Comparison of ENCODE assay signal across 13 cellular contexts in the genomic region with DNA sequence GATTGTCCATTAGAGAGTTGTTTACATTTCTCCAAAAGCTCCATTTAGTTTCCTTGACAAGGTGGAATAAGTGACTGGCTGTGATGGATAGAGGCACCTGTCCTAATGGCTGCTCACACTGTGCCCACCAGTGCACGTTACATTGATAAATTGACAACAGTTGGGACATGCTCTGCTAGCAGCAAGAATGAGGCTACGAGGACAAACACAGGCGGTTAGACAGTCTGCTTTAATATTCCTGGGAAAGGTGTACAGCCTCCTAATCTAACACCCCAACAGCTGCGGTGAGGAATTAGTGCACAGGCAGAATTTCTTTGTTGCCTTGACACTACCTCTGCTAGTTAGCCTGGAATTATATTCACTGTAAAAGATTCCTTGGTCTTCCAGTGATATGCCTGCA.
DNase-seq lines count a peak whose midpoint lies in the region; ATAC-seq and TF ChIP-seq lines count a peak whose summit lies in the region.
"Had no signal": no experiment of that assay in that cellular context is flagged by ENCODE, and none has a peak within 500 bp of the region (broad histone marks: within the 10 kb centered on the region; RNA-seq: fewer than 3 reads in every experiment).

No MANE protein-coding gene starts in this region.

- no peaks in the 10 kb centered on the region for H3K79me2 ChIP-seq in smooth muscle cell (ENCODE audit: low read depth)

- H4K20me1 ChIP-seq in smooth muscle cell (ENCODE audit: low read depth): no peaks in the 10 kb centered on the region

- TF ChIP-seq CTCF in left lung (IDR thresholded peaks at IDR 0.05) (no peak), smooth muscle cell (IDR thresholded peaks at IDR 0.05; ENCODE audit: borderline replicate concordance, insufficient read depth, poor library complexity, severe bottlenecking) (no peak)

- H3K9ac ChIP-seq in smooth muscle cell (ENCODE audit: low read depth): peak overlapping the region; percentile 90

- intact Hi-C loops in left lung (cut with DNase I): no loop called here

- H3K4me2 ChIP-seq in smooth muscle cell: peak overlapping the region; percentile 84

- peak; percentile 17 for DNase-seq in NCI-H1436 (lab: John Stamatoyannopoulos, UW)
- no peak for DNase-seq in NCI-H1436 treated with DMSO at 0.1 percent for 48 hours (lab: John Stamatoyannopoulos, UW)
- DNase-seq in NCI-H774 (lab: John Stamatoyannopoulos, UW): peak; percentile 35
- no peak for DNase-seq in left lung
- no peak for DNase-seq in smooth muscle cell (lab: John Stamatoyannopoulos, UW; ENCODE audit: unreplicated experiment)
- DNase-seq in activated naive CD4-positive, alpha-beta T cell treated with Interleukin-2 at 50 U/mL for 16 hours: no peak
- DNase-seq in SKM-1 (lab: John Stamatoyannopoulos, UW; ENCODE audit: unreplicated experiment): no peak
- DNase-seq: ACHN; activated CD4-positive, alpha-beta T cell treated with anti-CD3 and anti-CD28 coated beads, Interleukin-2, amount 50 U/mL, for 4 hours; foreskin keratinocyte; SIG-M5 had no signal

- 88% methylated on average over 4 of the region's 4 CpGs for WGBS in smooth muscle cell (ENCODE audit: low lambda C conversion rate)

- H3K4me1 ChIP-seq in left lung (no peaks in the 10 kb centered on the region), smooth muscle cell (ENCODE audit: low read depth) (peaks cover 37% of the 10 kb centered on the region)
- H3K4me1 ChIP-seq: body of pancreas, foreskin keratinocyte had no signal

- H3F3A ChIP-seq in smooth muscle cell (ENCODE audit: low read depth): peaks cover 20% of the 10 kb centered on the region

- H2AFZ ChIP-seq in smooth muscle cell (ENCODE audit: low read depth): no peak overlapping the region

- H3K4me3 ChIP-seq in left lung (peak overlapping the region in 1 of 2 donors; percentile 24), smooth muscle cell (peak overlapping the region; percentile 47)
- H3K4me3 ChIP-seq: body of pancreas had no signal

- peak; percentile 28 for ATAC-seq in left lung
- ATAC-seq in HG03442 (IDR thresholded peaks at IDR 0.05; ENCODE audit: unreplicated experiment): no peak
- ATAC-seq: foreskin keratinocyte had no signal

- H3K36me3 ChIP-seq in left lung (no peaks in the 10 kb centered on the region), smooth muscle cell (ENCODE audit: low read depth) (no peaks in the 10 kb centered on the region)

- H3K9me3 ChIP-seq in left lung: peaks cover 0 to 2% of the 10 kb centered on the region in 2 donors
- H3K9me3 ChIP-seq in smooth muscle cell (replicated peaks; ENCODE audit: low read depth): no peaks in the 10 kb centered on the region
- H3K9me3 ChIP-seq: body of pancreas had no signal

- H3K27me3 ChIP-seq in left lung: no peaks in the 10 kb centered on the region
- H3K27me3 ChIP-seq in smooth muscle cell (ENCODE audit: low read depth): no peaks in the 10 kb centered on the region
- H3K27me3 ChIP-seq: body of pancreas, foreskin keratinocyte had no signal

- H3K27ac ChIP-seq in left lung: peak overlapping the region in 1 of 2 donors; percentile 71
- peak overlapping the region; percentile 99 for H3K27ac ChIP-seq in smooth muscle cell (ENCODE audit: low read depth)
- H3K27ac ChIP-seq: foreskin keratinocyte had no signal

Comparison
In these comparisons a context has a peak if more than half of its experiments do, and no peak if none do; other contexts are left out.
1. DNase-seq: peak in NCI-H1436 (single experiment) and NCI-H774 (single experiment); none in NCI-H1436 treated with DMSO at 0.1 percent for 48 hours (single experiment), left lung (0 of 2), smooth muscle cell (single experiment), activated naive CD4-positive, alpha-beta T cell treated with Interleukin-2 at 50 U/mL for 16 hours (single experiment) and SKM-1 (single experiment).